8 cellular contexts compared by ENCODE assay signal in the genomic region with DNA sequence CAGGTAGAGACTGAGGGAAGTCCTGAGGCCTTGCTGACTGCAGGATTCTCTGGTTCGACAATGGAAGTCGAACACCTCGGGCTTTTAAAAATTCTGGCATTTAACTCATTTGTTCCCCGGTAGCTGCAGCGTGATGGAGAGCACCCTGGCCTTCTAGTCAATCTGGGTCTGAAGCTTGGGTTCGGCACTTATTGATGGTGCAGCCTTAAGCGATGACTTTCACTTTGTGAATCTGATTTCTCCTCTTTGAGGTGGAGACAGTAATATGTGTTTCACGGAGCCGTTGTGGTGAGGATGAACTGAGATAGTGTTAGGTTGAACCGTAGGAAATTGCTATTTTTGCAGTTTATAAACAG. TPM values are rescaled to one million over a fixed set of nuclear protein-coding genes. Genes with fewer than 3 reads are reported as not detected.
DNase-seq lines count a peak whose midpoint lies in the region; ATAC-seq and TF ChIP-seq lines count a peak whose summit lies in the region.

No MANE protein-coding gene starts in this region.

- peak overlapping the region; percentile 64 for H3K4me2 ChIP-seq in SK-N-SH

- H3K4me1 Mint-ChIP-seq in activated T-helper 1 cell treated with anti-CD3 and anti-CD28 coated beads, Interleukin-12 subunit alpha, Interleukin-12 subunit beta, Interleukin-2, Interleukin-4 antibody, amounts not matched to agents 30 ng/mL and 10 ng/mL and 1 ng/mL, durations not matched to agents 14 hours and 24 hours and 36 hours (ENCODE audit: low read depth), result peaks cover 43% of the 10 kb centered on the region

- peak overlapping the region; percentile 41 to 91 for H3K4me3 ChIP-seq in SK-N-SH (ENCODE audit: low read depth in 2 of 2, low read length in 1 of 2)
- H3K4me3 ChIP-seq in iPS-18a (ENCODE audit: low read length), result peak overlapping the region; percentile 86
- H3K4me3 ChIP-seq in stomach, result peak overlapping the region; percentile 81 to 92 (median 86)

- TF ChIP-seq EP300 in SK-N-SH (IDR thresholded peaks at IDR 0.05; ENCODE audit: borderline replicate concordance in 1 of 2, low read depth in 1 of 2, low read length in 1 of 2), result no peak
- TF ChIP-seq EP300 in stomach (IDR thresholded peaks at IDR 0.05), result no peak

- no peaks in the 10 kb centered on the region for H3K9me3 Mint-ChIP-seq in activated T-helper 1 cell treated with anti-CD3 and anti-CD28 coated beads, Interleukin-12 subunit alpha, Interleukin-12 subunit beta, Interleukin-2, Interleukin-4 antibody, amounts not matched to agents 30 ng/mL and 10 ng/mL and 1 ng/mL, durations not matched to agents 14 hours and 24 hours and 36 hours

- TF ChIP-seq POLR2A in stomach (IDR thresholded peaks at IDR 0.05), result no peak

- peaks cover 10 to 19% of the 10 kb centered on the region in 2 experiments for H3K36me3 ChIP-seq in SK-N-SH (replicated peaks in 1 of 2; ENCODE audit: control insufficient read depth in 1 of 2, insufficient read depth in 2 of 2, low read length in 1 of 2)
- peaks cover 1% of the 10 kb centered on the region for H3K36me3 ChIP-seq in iPS-18a (ENCODE audit: control insufficient read depth, low read depth, low read length)
- peaks cover 0 to 20% (median 17%) of the 10 kb centered on the region in 4 donors for H3K36me3 ChIP-seq in stomach

- ATAC-seq in SK-N-SH treated with all-trans-retinoic acid at 6 μM for 48 hours (no peak; the same call in 2 of the 3 replicates), GM21381 (IDR thresholded peaks at IDR 0.05; ENCODE audit: unreplicated experiment) (no peak)

- H3K27me3 Mint-ChIP-seq in activated T-helper 1 cell treated with anti-CD3 and anti-CD28 coated beads, Interleukin-12 subunit alpha, Interleukin-12 subunit beta, Interleukin-2, Interleukin-4 antibody, amounts not matched to agents 30 ng/mL and 10 ng/mL and 1 ng/mL, durations not matched to agents 14 hours and 24 hours and 36 hours (ENCODE audit: insufficient read depth), result peaks cover 6% of the 10 kb centered on the region

- 49% methylated on average over 7 of the region's 10 CpGs for WGBS in SK-N-SH (ENCODE audit: low lambda C conversion rate)
- WGBS in stomach, 5 donors, result 35 to 71% (median 49%) methylated on average over 7 to 10 of the region's 10 CpGs

- H3K27me3 ChIP-seq in SK-N-SH (ENCODE audit: insufficient read depth) (no peaks in the 10 kb centered on the region), iPS-18a (ENCODE audit: control insufficient read depth, insufficient read depth, low read length) (peaks cover 7% of the 10 kb centered on the region), stomach (no peaks in the 10 kb centered on the region)

- H3K36me3 Mint-ChIP-seq in activated T-helper 1 cell treated with anti-CD3 and anti-CD28 coated beads, Interleukin-12 subunit alpha, Interleukin-12 subunit beta, Interleukin-2, Interleukin-4 antibody, amounts not matched to agents 30 ng/mL and 10 ng/mL and 1 ng/mL, durations not matched to agents 14 hours and 24 hours and 36 hours (ENCODE audit: low read depth), result peaks cover 11% of the 10 kb centered on the region

- POLR2A ChIA-PET in SK-N-SH (lab: Yijun Ruan, JAX), result interaction anchor here (2.2 kb wide), 1 partner anchor 42 kb away, joined by 11 read pairs; a partner anchor contains a TSS

- no peak for TF ChIP-seq RAD21 in SK-N-SH (IDR thresholded peaks at IDR 0.05; ENCODE audit: low read length)

- H3K9me3 ChIP-seq in SK-N-SH (no peaks in the 10 kb centered on the region), iPS-18a (ENCODE audit: control insufficient read depth, low read depth, low read length) (no peaks in the 10 kb centered on the region), stomach (no peaks in the 10 kb centered on the region)

- no peaks in the 10 kb centered on the region for H3K9me2 ChIP-seq in SK-N-SH

- H2AFZ ChIP-seq in SK-N-SH (ENCODE audit: low read depth), result peak overlapping the region; percentile 92; the same call in 1 of the 2 replicates

- H3K4me1 ChIP-seq in SK-N-SH (ENCODE audit: control insufficient read depth in 1 of 2, insufficient read depth in 2 of 2, low read depth in 1 of 2, low read length in 1 of 2) (peaks cover 9 to 12% of the 10 kb centered on the region in 2 experiments; a peak in 3 of 4 replicates), iPS-18a (ENCODE audit: control insufficient read depth, low read depth, low read length) (peaks cover 7% of the 10 kb centered on the region), stomach (peaks cover 8 to 33% (median 28%) of the 10 kb centered on the region in 4 donors)

- DNase-seq in SK-N-SH (no peak), stomach (no peak), OCI-M2 (lab: John Stamatoyannopoulos, UW; ENCODE audit: unreplicated experiment) (no peak), NCI-H524 (lab: John Stamatoyannopoulos, UW) (no peak)
- DNase-seq in activated T-helper 1 cell treated with anti-CD3 and anti-CD28 coated beads, Interleukin-12 subunit alpha, Interleukin-12 subunit beta, Interleukin-2, Interleukin-4 antibody, amounts not matched to agents 30 ng/mL and 10 ng/mL and 1 ng/mL, durations not matched to agents 14 hours and 24 hours and 36 hours (ENCODE audit: low spot score), result no peak

- H3K79me2 ChIP-seq in SK-N-SH (ENCODE audit: insufficient read depth), result peaks cover 35% of the 10 kb centered on the region

- peak overlapping the region; percentile 84 for H3K4me3 Mint-ChIP-seq in activated T-helper 1 cell treated with anti-CD3 and anti-CD28 coated beads, Interleukin-12 subunit alpha, Interleukin-12 subunit beta, Interleukin-2, Interleukin-4 antibody, amounts not matched to agents 30 ng/mL and 10 ng/mL and 1 ng/mL, durations not matched to agents 14 hours and 24 hours and 36 hours

- H3K9ac ChIP-seq in SK-N-SH, result peak overlapping the region; percentile 44; the same call in 1 of the 2 replicates
- peak overlapping the region; percentile 59 for H3K9ac ChIP-seq in iPS-18a (ENCODE audit: low read length)

- intact Hi-C loops in activated T-helper 1 cell treated with anti-CD3 and anti-CD28 coated beads, Interleukin-12 subunit alpha, Interleukin-12 subunit beta, Interleukin-2, Interleukin-4 antibody, amounts not matched to agents 30 ng/mL and 10 ng/mL and 1 ng/mL, durations not matched to agents 14 hours and 24 hours and 36 hours (cut with micrococcal nuclease), result loop anchor here (1.0 to 5.0 kb wide), 9 partner anchors 9 to 509 kb away; a partner anchor contains a TSS
- intact Hi-C loops in stomach (cut with DNase I; ENCODE audit: low total_unique reads), result no loop called here

- no peaks in the 10 kb centered on the region for H4K20me1 ChIP-seq in SK-N-SH (ENCODE audit: insufficient read depth)

- H3K27ac ChIP-seq in SK-N-SH (ENCODE audit: low read depth in 2 of 2, low read length in 1 of 2) (peak overlapping the region in 1 of 2 experiments; percentile 48; a peak in 1 of 4 replicates), iPS-18a (ENCODE audit: low read length) (no peak overlapping the region), stomach (peak overlapping the region; percentile 43 to 95 (median 89))

- no peaks in the 10 kb centered on the region for H3F3A ChIP-seq in SK-N-SH (replicated peaks; ENCODE audit: insufficient read depth)

- peak overlapping the region; percentile 83 for H3K27ac Mint-ChIP-seq in activated T-helper 1 cell treated with anti-CD3 and anti-CD28 coated beads, Interleukin-12 subunit alpha, Interleukin-12 subunit beta, Interleukin-2, Interleukin-4 antibody, amounts not matched to agents 30 ng/mL and 10 ng/mL and 1 ng/mL, durations not matched to agents 14 hours and 24 hours and 36 hours

- CTCF ChIA-PET in SK-N-SH (lab: Yijun Ruan, JAX), result interaction anchor here (0.9 to 2.3 kb wide), 11 partner anchors 9 to 398 kb away, joined by 3 to 14 read pairs (median 5); no protein-coding TSS in a partner anchor

- TF ChIP-seq CTCF in SK-N-SH (IDR thresholded peaks at IDR 0.05) (no peak; the same call in 1 of the 2 replicates), stomach (IDR thresholded peaks at IDR 0.05) (no peak)

TF ChIP-seq in SK-N-SH, 30 proteins besides CTCF, POLR2A, EP300 and RAD21 (continues in another document):
- TF ChIP-seq GABPA (IDR thresholded peaks at IDR 0.05; ENCODE audit: low read depth), result no peak
- no peak for TF ChIP-seq YY1 (IDR thresholded peaks at IDR 0.05; ENCODE audit: low read depth)
- no peak for TF ChIP-seq MXI1 (IDR thresholded peaks at IDR 0.05; ENCODE audit: low read depth, low read length)
- no peak for TF ChIP-seq SIN3A (IDR thresholded peaks at IDR 0.05; ENCODE audit: borderline replicate concordance, low read depth, low read length)

TF ChIP-seq in SK-N-SH treated with all-trans-retinoic acid at 6 μM for 48 hours, 23 proteins besides CTCF, POLR2A, EP300 and RAD21 (continues in another document):
- no peak for TF ChIP-seq ZNF565 (CRISPR knock-in tag; conservative IDR thresholded peaks at IDR 0.05; ENCODE audit: low read depth)
- TF ChIP-seq ARNTL (CRISPR knock-in tag; IDR thresholded peaks at IDR 0.05; ENCODE audit: borderline replicate concordance, low read depth), result no peak

RNA-seq across cellular contexts. Expression of a gene that starts 0.6 kb away (rescaled TPM):
- polyA plus RNA-seq in SK-N-SH (2012; rRNA removed) (57.7 and 76.6 TPM in 2 replicates), stomach (10 to 100 TPM; 60.5 to 73.4 (median 66.7) TPM)
- 35.6 and 38.4 TPM in 2 replicates for polyA plus RNA-seq in SK-N-SH (2012; cell fraction: cytosol; rRNA removed)
- polyA plus RNA-seq in SK-N-SH (2012; cell fraction: nucleus; rRNA removed), result 290 and 367 TPM in 2 replicates
- total RNA-seq in activated T-helper 1 cell treated with anti-CD3 and anti-CD28 coated beads, Interleukin-12 subunit alpha, Interleukin-12 subunit beta, Interleukin-2, Interleukin-4 antibody, amounts not matched to agents 30 ng/mL and 10 ng/mL and 1 ng/mL, durations not matched to agents 14 hours and 24 hours and 36 hours, result 79.3 and 87.1 TPM in 2 replicates
- 100 to 1,000 TPM in 1 of 5 donors, 10 to 100 TPM in 4; 29.6 to 101 (median 58.4) TPM for total RNA-seq in stomach

RNA-seq across cellular contexts. Expression of a gene that starts 42.0 kb away (rescaled TPM):
- polyA plus RNA-seq in SK-N-SH (2012; rRNA removed) (1,453 and 1,539 TPM in 2 replicates), stomach (100 to 1,000 TPM; 150 to 332 (median 271) TPM)
- polyA plus RNA-seq in SK-N-SH (2012; cell fraction: cytosol; rRNA removed), result 1,382 and 1,692 TPM in 2 replicates
- polyA plus RNA-seq in SK-N-SH (2012; cell fraction: nucleus; rRNA removed), result 1,500 and 1,629 TPM in 2 replicates
- total RNA-seq in activated T-helper 1 cell treated with anti-CD3 and anti-CD28 coated beads, Interleukin-12 subunit alpha, Interleukin-12 subunit beta, Interleukin-2, Interleukin-4 antibody, amounts not matched to agents 30 ng/mL and 10 ng/mL and 1 ng/mL, durations not matched to agents 14 hours and 24 hours and 36 hours, result 2,409 and 2,442 TPM in 2 replicates
- 100 to 1,000 TPM in 4 of 5 donors, 10 to 100 TPM in 1; 79.9 to 452 (median 274) TPM for total RNA-seq in stomach

RNA-seq across cellular contexts. Expression of a gene that starts 47.0 kb away (rescaled TPM):
- polyA plus RNA-seq in SK-N-SH (2012; rRNA removed), result 0.20 and 0.29 TPM in 2 replicates
- polyA plus RNA-seq in SK-N-SH (2012; cell fraction: cytosol; rRNA removed), result 0.12 and 0.14 TPM in 2 replicates
- polyA plus RNA-seq in SK-N-SH (2012; cell fraction: nucleus; rRNA removed), result 2.3 and 3.0 TPM in 2 replicates
- total RNA-seq in activated T-helper 1 cell treated with anti-CD3 and anti-CD28 coated beads, Interleukin-12 subunit alpha, Interleukin-12 subunit beta, Interleukin-2, Interleukin-4 antibody, amounts not matched to agents 30 ng/mL and 10 ng/mL and 1 ng/mL, durations not matched to agents 14 hours and 24 hours and 36 hours, result 0.26 and 0.27 TPM in 2 replicates
- 1 to 10 TPM in 2 of 5 donors, under 1 TPM in 1, not detected in 2; 0.55 to 4.0 (median 1.9) TPM for total RNA-seq in stomach
- polyA plus RNA-seq in stomach, result 1 to 10 TPM in 1 of 3 donors, under 1 TPM in 2; 0.44 to 3.9 (median 0.61) TPM
